9 cellular contexts compared by ENCODE assay signal in the genomic region with DNA sequence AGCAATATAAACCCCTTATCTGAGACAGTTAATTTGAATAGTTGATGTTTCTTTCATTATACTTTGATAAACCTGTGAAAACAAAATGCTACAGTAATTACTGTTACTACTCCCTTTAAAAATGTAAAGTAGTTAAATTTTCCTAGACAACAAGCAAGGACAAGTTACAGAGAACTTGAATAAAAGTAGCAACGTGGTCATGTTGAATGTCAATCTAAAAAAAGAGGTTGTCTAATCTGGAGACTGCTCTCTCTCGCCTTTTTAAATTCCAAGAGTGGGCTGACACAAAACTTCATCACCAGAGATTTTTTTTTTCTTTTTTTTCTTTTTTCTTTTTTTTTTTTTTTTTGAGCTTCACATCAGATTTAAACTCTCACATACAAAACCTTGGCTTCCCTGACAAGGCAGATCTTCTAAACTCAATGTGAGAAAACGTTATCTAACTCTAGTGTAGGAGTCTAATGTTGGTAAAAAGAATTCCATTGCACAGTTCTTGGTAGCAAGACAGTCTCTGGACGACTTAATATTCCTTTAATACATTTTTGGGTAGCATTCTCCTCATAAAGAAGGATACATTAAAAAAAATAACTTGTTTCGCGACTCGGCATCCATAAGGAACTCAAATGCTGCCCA. TPM values are rescaled to one million over a fixed set of nuclear protein-coding genes. Genes with fewer than 3 reads are reported as not detected.
A peak's percentile ranks its signal among the peaks of the same experiment; 100 is the strongest.
DNase-seq lines count a peak whose midpoint lies in the region; ATAC-seq and TF ChIP-seq lines count a peak whose summit lies in the region.
"Had no signal": no experiment of that assay in that cellular context is flagged by ENCODE, and none has a peak within 500 bp of the region (broad histone marks: within the 10 kb centered on the region; RNA-seq: fewer than 3 reads in every experiment).

No MANE protein-coding gene starts in this region.

- POLR2A ChIA-PET in SK-N-SH (lab: Yijun Ruan, JAX): no interaction called here
- POLR2A ChIA-PET in activated B cell treated with CpG ODN at 0.5 μM for 24 hours (lab: Charles Lee): interaction anchor here (0.6 to 1.8 kb wide), 14 partner anchors 11 to 569 kb away, joined by 3 to 13 read pairs (median 6); no protein-coding TSS in a partner anchor

- no peaks in the 10 kb centered on the region for H3K27me3 Mint-ChIP-seq in activated B cell treated with CpG ODN at 0.5 μM for 24 hours

- no peak for TF ChIP-seq RAD21 in SK-N-SH (IDR thresholded peaks at IDR 0.05; ENCODE audit: low read length)

- H4K20me1 ChIP-seq in SK-N-SH (ENCODE audit: insufficient read depth): no peaks in the 10 kb centered on the region

- H3K4me1 ChIP-seq in SK-N-SH (ENCODE audit: control insufficient read depth in 1 of 2, insufficient read depth in 2 of 2, low read depth in 1 of 2, low read length in 1 of 2) (peaks cover 4 to 5% of the 10 kb centered on the region in 2 experiments; a peak in 3 of 4 replicates), iPS-20b (ENCODE audit: insufficient read depth, low read length) (peaks cover 13% of the 10 kb centered on the region; the same call in 1 of the 2 replicates), spleen (peaks cover 6 to 75% (median 48%) of the 10 kb centered on the region in 6 donors)

- H3K27ac Mint-ChIP-seq in activated B cell treated with CpG ODN at 0.5 μM for 24 hours: peak overlapping the region; percentile 93

- H2AFZ ChIP-seq in SK-N-SH (ENCODE audit: low read depth): 0 out of 2 replicates have a peak overlapping the region, but pooled peaks have one; percentile 23

- TF ChIP-seq EP300 in SK-N-SH (IDR thresholded peaks at IDR 0.05; ENCODE audit: borderline replicate concordance in 1 of 2, low read depth in 1 of 2, low read length in 1 of 2): no peak

- intact Hi-C loops in activated B cell treated with CpG ODN at 0.5 μM for 24 hours (cut with micrococcal nuclease) (no loop called here), spleen (cut with DNase I; ENCODE audit: low total_unique reads) (no loop called here)

- H3K36me3 Mint-ChIP-seq in activated B cell treated with CpG ODN at 0.5 μM for 24 hours (ENCODE audit: low read depth): peaks cover 26% of the 10 kb centered on the region

- TF ChIP-seq POLR2A in spleen (IDR thresholded peaks at IDR 0.05): no peak

- no peaks in the 10 kb centered on the region for H3K27me3 ChIP-seq in SK-N-SH (ENCODE audit: insufficient read depth)
- H3K27me3 ChIP-seq in iPS-20b (ENCODE audit: insufficient read depth, low read length): peaks cover 34% of the 10 kb centered on the region
- peaks cover 0 to 18% (median 0%) of the 10 kb centered on the region in 7 donors for H3K27me3 ChIP-seq in spleen (replicated peaks in 1 of 7)

- H3K9me3 ChIP-seq in SK-N-SH (no peaks in the 10 kb centered on the region), iPS-20b (ENCODE audit: insufficient read depth, low read depth, low read length) (no peaks in the 10 kb centered on the region), spleen (no peaks in the 10 kb centered on the region)

- DNase-seq in SK-N-SH: no peak
- DNase-seq in activated B cell treated with CpG ODN at 0.5 μM for 24 hours: no peak
- no peak for DNase-seq in spleen
- DNase-seq in foreskin fibroblast: no peak
- DNase-seq: NCI-H1092 had no signal

- ATAC-seq in SK-N-SH treated with all-trans-retinoic acid at 6 μM for 48 hours (no peak), activated B cell treated with CpG ODN at 0.5 μM for 24 hours (ENCODE audit: low read depth) (no peak), HG03520 (IDR thresholded peaks at IDR 0.05; ENCODE audit: unreplicated experiment) (no peak), HG02885 (IDR thresholded peaks at IDR 0.05; ENCODE audit: poor library complexity, unreplicated experiment) (no peak)

- peaks cover 7 to 29% of the 10 kb centered on the region in 2 experiments for H3K36me3 ChIP-seq in SK-N-SH (replicated peaks in 1 of 2; ENCODE audit: control insufficient read depth in 1 of 2, insufficient read depth in 2 of 2, low read length in 1 of 2)
- H3K36me3 ChIP-seq in iPS-20b (ENCODE audit: insufficient read depth, low read depth, low read length): no peaks in the 10 kb centered on the region
- H3K36me3 ChIP-seq in spleen: no peaks in the 10 kb centered on the region

- peaks cover 24% of the 10 kb centered on the region for H3F3A ChIP-seq in SK-N-SH (replicated peaks; ENCODE audit: insufficient read depth)

- H3K9me2 ChIP-seq in SK-N-SH: no peaks in the 10 kb centered on the region

- 55% methylated on average over 7 of the region's 7 CpGs for whole genome bisulfite sequencing in SK-N-SH (ENCODE audit: low lambda C conversion rate)
- 34 to 56% (median 39%) methylated on average over 7 of the region's 7 CpGs for WGBS in spleen, 5 donors

- H3K27ac ChIP-seq in SK-N-SH (ENCODE audit: low read depth in 2 of 2, low read length in 1 of 2) (peak overlapping the region; percentile 65 to 89; a peak in 3 of 4 replicates), iPS-20b (ENCODE audit: low read length) (no peak overlapping the region), spleen (peak overlapping the region; percentile 17 to 98 (median 96))

- CTCF ChIA-PET in SK-N-SH (lab: Yijun Ruan, JAX): interaction anchor here (1.2 kb wide), 1 partner anchor 121 kb away, joined by 3 read pairs; no protein-coding TSS in a partner anchor
- CTCF ChIA-PET in activated B cell treated with CpG ODN at 0.5 μM for 24 hours (lab: Charles Lee): no interaction called here

- H3K4me3 Mint-ChIP-seq in activated B cell treated with CpG ODN at 0.5 μM for 24 hours: peak overlapping the region; percentile 92

- H3K4me2 ChIP-seq in SK-N-SH: peak overlapping the region; percentile 88

- H3K79me2 ChIP-seq in SK-N-SH (ENCODE audit: insufficient read depth): peaks cover 97% of the 10 kb centered on the region

- H3K4me1 Mint-ChIP-seq in activated B cell treated with CpG ODN at 0.5 μM for 24 hours: peaks cover 60% of the 10 kb centered on the region

- H3K4me3 ChIP-seq in SK-N-SH (ENCODE audit: low read depth in 2 of 2, low read length in 1 of 2): peak overlapping the region; percentile 75 to 86; a peak in 3 of 4 replicates
- H3K4me3 ChIP-seq in iPS-20b (ENCODE audit: low read length): peak overlapping the region; percentile 27; the same call in 1 of the 2 replicates
- H3K4me3 ChIP-seq in spleen: peak overlapping the region in 5 of 8 donors; percentile 5 to 90 (median 76)
- H3K4me3 ChIP-seq in foreskin fibroblast (ENCODE audit: low read depth in 1 of 2, low read length in 2 of 2): no peak overlapping the region

- H3K9me3 Mint-ChIP-seq in activated B cell treated with CpG ODN at 0.5 μM for 24 hours: no peaks in the 10 kb centered on the region

- TF ChIP-seq CTCF in SK-N-SH (IDR thresholded peaks at IDR 0.05): no peak
- no peak for TF ChIP-seq CTCF in activated B cell treated with CpG ODN at 0.5 μM for 24 hours (IDR thresholded peaks at IDR 0.05)
- no peak for TF ChIP-seq CTCF in spleen (IDR thresholded peaks at IDR 0.05 in 8 of 11, conservative IDR thresholded peaks at IDR 0.05 in 3 of 11)
- TF ChIP-seq CTCF in foreskin fibroblast (IDR thresholded peaks at IDR 0.05; ENCODE audit: low read depth, low read length): no peak

- H3K9ac ChIP-seq in SK-N-SH (peak overlapping the region; percentile 96), iPS-20b (ENCODE audit: low read depth, low read length) (no peak overlapping the region)

TF ChIP-seq in SK-N-SH, 30 proteins besides CTCF, POLR2A, EP300 and RAD21 (continues in another document):
- TF ChIP-seq GABPA (IDR thresholded peaks at IDR 0.05; ENCODE audit: low read depth): no peak
- TF ChIP-seq, protein P1, sequence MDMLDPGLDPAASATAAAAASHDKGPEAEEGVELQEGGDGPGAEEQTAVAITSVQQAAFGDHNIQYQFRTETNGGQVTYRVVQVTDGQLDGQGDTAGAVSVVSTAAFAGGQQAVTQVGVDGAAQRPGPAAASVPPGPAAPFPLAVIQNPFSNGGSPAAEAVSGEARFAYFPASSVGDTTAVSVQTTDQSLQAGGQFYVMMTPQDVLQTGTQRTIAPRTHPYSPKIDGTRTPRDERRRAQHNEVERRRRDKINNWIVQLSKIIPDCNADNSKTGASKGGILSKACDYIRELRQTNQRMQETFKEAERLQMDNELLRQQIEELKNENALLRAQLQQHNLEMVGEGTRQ (IDR thresholded peaks at IDR 0.05; ENCODE audit: borderline replicate concordance, low read depth, low read length): no peak
- no peak for TF ChIP-seq ELF1 (IDR thresholded peaks at IDR 0.05)
- no peak for TF ChIP-seq FOSL2 (IDR thresholded peaks at IDR 0.05; ENCODE audit: borderline replicate concordance, low read depth)
- no peak for TF ChIP-seq JUND (IDR thresholded peaks at IDR 0.05)

TF ChIP-seq in SK-N-SH treated with all-trans-retinoic acid at 6 μM for 48 hours, 23 proteins besides CTCF, POLR2A, EP300 and RAD21:
- TF ChIP-seq ESRRG (CRISPR knock-in tag; IDR thresholded peaks at IDR 0.05): no peak
- no peak for TF ChIP-seq TOX (CRISPR knock-in tag; IDR thresholded peaks at IDR 0.05; ENCODE audit: borderline replicate concordance)
- no peak for TF ChIP-seq ZNF8 (CRISPR knock-in tag; IDR thresholded peaks at IDR 0.05)
- TF ChIP-seq, protein P2, sequence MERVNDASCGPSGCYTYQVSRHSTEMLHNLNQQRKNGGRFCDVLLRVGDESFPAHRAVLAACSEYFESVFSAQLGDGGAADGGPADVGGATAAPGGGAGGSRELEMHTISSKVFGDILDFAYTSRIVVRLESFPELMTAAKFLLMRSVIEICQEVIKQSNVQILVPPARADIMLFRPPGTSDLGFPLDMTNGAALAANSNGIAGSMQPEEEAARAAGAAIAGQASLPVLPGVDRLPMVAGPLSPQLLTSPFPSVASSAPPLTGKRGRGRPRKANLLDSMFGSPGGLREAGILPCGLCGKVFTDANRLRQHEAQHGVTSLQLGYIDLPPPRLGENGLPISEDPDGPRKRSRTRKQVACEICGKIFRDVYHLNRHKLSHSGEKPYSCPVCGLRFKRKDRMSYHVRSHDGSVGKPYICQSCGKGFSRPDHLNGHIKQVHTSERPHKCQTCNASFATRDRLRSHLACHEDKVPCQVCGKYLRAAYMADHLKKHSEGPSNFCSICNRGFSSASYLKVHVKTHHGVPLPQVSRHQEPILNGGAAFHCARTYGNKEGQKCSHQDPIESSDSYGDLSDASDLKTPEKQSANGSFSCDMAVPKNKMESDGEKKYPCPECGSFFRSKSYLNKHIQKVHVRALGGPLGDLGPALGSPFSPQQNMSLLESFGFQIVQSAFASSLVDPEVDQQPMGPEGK (CRISPR knock-in tag; IDR thresholded peaks at IDR 0.05; ENCODE audit: borderline replicate concordance): no peak
- TF ChIP-seq ZC3H10 (CRISPR knock-in tag; IDR thresholded peaks at IDR 0.05): no peak
- no peak for TF ChIP-seq ZFP3 (CRISPR knock-in tag; IDR thresholded peaks at IDR 0.05)

RNA-seq across cellular contexts. Expression of a gene that starts 4.1 kb away (rescaled TPM):
- polyA plus RNA-seq in SK-N-SH (2012; rRNA removed) (8.8 and 10.5 TPM in 2 replicates), spleen (10 to 100 TPM; 11.1 to 17.2 (median 15.4) TPM)
- 5.7 and 6.3 TPM in 2 replicates for polyA plus RNA-seq in SK-N-SH (2012; cell fraction: cytosol; rRNA removed)
- 10.3 and 11.2 TPM in 2 replicates for polyA plus RNA-seq in SK-N-SH (2012; cell fraction: nucleus; rRNA removed)
- total RNA-seq in activated B cell treated with CpG ODN at 0.5 μM for 24 hours (491 and 563 TPM in 2 replicates), spleen (100 to 1,000 TPM; 134 to 202 (median 166) TPM)

Comparison
In these comparisons a context has a peak if more than half of its experiments do, and no peak if none do; other contexts are left out.
1. H3K4me3 ChIP-seq: peak in SK-N-SH (2 of 2), iPS-20b (single experiment) and spleen (5 of 8); none in foreskin fibroblast (0 of 2).